Comparison of ENCODE assay signal across 25 cellular contexts in the genomic region with DNA sequence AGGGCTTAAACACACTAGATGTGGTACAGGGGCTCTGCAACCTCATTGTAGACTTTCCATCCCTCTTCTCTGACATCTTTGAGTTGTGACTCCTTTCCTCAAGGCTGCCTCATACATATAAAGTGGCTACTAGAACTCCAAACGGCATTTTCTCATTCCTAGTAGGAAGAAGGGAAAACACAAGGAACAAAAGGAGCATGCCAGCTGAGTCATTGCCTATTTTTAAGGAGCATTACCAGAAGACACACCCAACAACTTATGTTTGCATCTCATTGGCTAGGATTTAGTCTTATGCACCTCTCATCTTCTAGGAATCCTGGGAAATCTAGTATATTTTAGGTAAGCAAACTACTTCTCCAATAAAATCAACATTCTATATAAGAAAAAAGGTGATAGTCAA.
"Had no signal": no experiment of that assay in that cellular context is flagged by ENCODE, and none has a peak within 500 bp of the region (broad histone marks: within the 10 kb centered on the region; RNA-seq: fewer than 3 reads in every experiment).

No MANE protein-coding gene starts in this region.

- H2AFZ ChIP-seq: neural progenitor cell, parathyroid adenoma had no signal

- FAIRE-seq: colon, keratinocyte had no signal

- H3K27me3 ChIP-seq: esophagus muscularis mucosa, neural progenitor cell, right lobe of liver, suprapubic skin, transverse colon, upper lobe of right lung, uterus had no signal

- H3K79me2 ChIP-seq: parathyroid adenoma had no signal

- H3K4me1 ChIP-seq: esophagus muscularis mucosa, lower lobe of right lung, parathyroid adenoma, right lobe of liver, suprapubic skin, transverse colon, upper lobe of right lung, uterus had no signal

- H3K4me2 ChIP-seq: neural progenitor cell, smooth muscle cell had no signal

- H3K9ac ChIP-seq: neural progenitor cell, parathyroid adenoma had no signal

- ATAC-seq: left ventricle myocardium superior; lower lobe of right lung; right lobe of liver; stimulated activated naive CD8-positive, alpha-beta T cell treated with anti-CD3 and anti-CD28 coated beads, Interleukin-15, amount 100 ng/mL, for 72 hours; upper lobe of right lung had no signal

- DNase-seq: dorsolateral prefrontal cortex; effector CD4-positive, alpha-beta T cell; foreskin melanocyte; hypothalamus; immature natural killer cell; left ventricle myocardium superior; lower lobe of right lung; naive B cell; right lobe of liver; stimulated activated CD4-positive, alpha-beta T cell treated with anti-CD3 and anti-CD28 coated beads, Interleukin-12 subunit alpha, Interleukin-12 subunit beta, amount 100 ng/mL, for 4 hours; stimulated activated CD4-positive, alpha-beta T cell treated with anti-CD3 and anti-CD28 coated beads, Interleukin-1b, Interleukin-23, amount 100 ng/mL, for 48 hours; stimulated activated CD4-positive, alpha-beta T cell treated with anti-CD3 and anti-CD28 coated beads, Interleukin-4, amount 100 ng/mL, for 1 hour; stimulated activated CD8-positive, alpha-beta memory T cell treated with anti-CD3 and anti-CD28 coated beads, Interleukin-4, amount 100 ng/mL, for 48 hours; stimulated activated naive CD4-positive, alpha-beta T cell; stimulated activated naive CD8-positive, alpha-beta T cell treated with anti-CD3 and anti-CD28 coated beads, Interleukin-15, amount 100 ng/mL, for 72 hours; transverse colon; upper lobe of right lung; uterus had no signal

- H3K4me3 ChIP-seq: dorsolateral prefrontal cortex, esophagus muscularis mucosa, lower lobe of right lung, neural progenitor cell, right lobe of liver, smooth muscle cell, suprapubic skin, transverse colon, upper lobe of right lung, uterus had no signal

- H3K9me3 ChIP-seq: esophagus muscularis mucosa, lower lobe of right lung, right lobe of liver, suprapubic skin, transverse colon, upper lobe of right lung, uterus had no signal

- H3K27ac ChIP-seq: esophagus muscularis mucosa, lower lobe of right lung, neural progenitor cell, parathyroid adenoma, right lobe of liver, suprapubic skin, transverse colon, upper lobe of right lung, uterus had no signal

- H3K36me3 ChIP-seq: esophagus muscularis mucosa, lower lobe of right lung, neural progenitor cell, right lobe of liver, suprapubic skin, transverse colon, upper lobe of right lung, uterus had no signal
